ENCODE assay signal across 13 cellular contexts in genomic region chr15:79981861-79982455, GRCh38. TPM values are rescaled to one million over a fixed set of nuclear protein-coding genes. Genes with fewer than 3 reads are reported as not detected.
DNase-seq lines count a peak whose midpoint lies in the region; ATAC-seq and TF ChIP-seq lines count a peak whose summit lies in the region.
"Had no signal": no experiment of that assay in that cellular context is flagged by ENCODE, and none has a peak within 500 bp of the region (broad histone marks: within the 10 kb centered on the region; RNA-seq: fewer than 3 reads in every experiment).

No MANE protein-coding gene starts in this region.

- no peaks in the 10 kb centered on the region for H3K4me1 ChIP-seq in naive thymus-derived CD4-positive, alpha-beta T cell (ENCODE audit: control insufficient read depth in 2 of 2, insufficient read depth in 2 of 2, low read length in 2 of 2)
- H3K4me1 ChIP-seq in psoas muscle = no peaks in the 10 kb centered on the region

- peak overlapping the region in 1 of 9 donors; percentile 0 for H3K27ac Mint-ChIP-seq in naive thymus-derived CD4-positive, alpha-beta T cell
- H3K27ac Mint-ChIP-seq in CD4-positive, alpha-beta T cell = no peak overlapping the region
- H3K27ac Mint-ChIP-seq: HFFc6 had no signal

- H3K36me3 ChIP-seq in naive thymus-derived CD4-positive, alpha-beta T cell (ENCODE audit: control insufficient read depth in 2 of 3, insufficient read depth in 3 of 3, low read length in 3 of 3) = no peaks in the 10 kb centered on the region
- H3K36me3 ChIP-seq in psoas muscle (ENCODE audit: insufficient read depth in 1 of 2, low read depth in 1 of 2) (no peaks in the 10 kb centered on the region), WERI-Rb-1 (no peaks in the 10 kb centered on the region)

- no peak overlapping the region for H3K27ac ChIP-seq in naive thymus-derived CD4-positive, alpha-beta T cell (ENCODE audit: low read depth, low read length)
- no peak overlapping the region for H3K27ac ChIP-seq in CD4-positive, alpha-beta T cell (ENCODE audit: low read depth, low read length)
- H3K27ac ChIP-seq in psoas muscle (no peak overlapping the region), WERI-Rb-1 (no peak overlapping the region)
- H3K27ac ChIP-seq: PC-9 had no signal

- CTCF ChIA-PET in naive thymus-derived CD4-positive, alpha-beta T cell (lab: Charles Lee) = no interaction called here
- CTCF ChIA-PET in CD4-positive, alpha-beta T cell (lab: Charles Lee) = interaction anchor here (0.6 kb wide), 1 partner anchor 1866 kb away, joined by 3 read pairs; no protein-coding TSS in a partner anchor

- intact Hi-C loops in naive thymus-derived CD4-positive, alpha-beta T cell (cut with micrococcal nuclease) = no loop called here
- intact Hi-C loops in CD4-positive, alpha-beta T cell (cut with DNase I, micrococcal nuclease) = no loop called here
- intact Hi-C loops in psoas muscle (cut with DNase I) = no loop called here

- H3K9me3 Mint-ChIP-seq in naive thymus-derived CD4-positive, alpha-beta T cell = no peaks in the 10 kb centered on the region
- H3K9me3 Mint-ChIP-seq in CD4-positive, alpha-beta T cell = no peaks in the 10 kb centered on the region
- H3K9me3 Mint-ChIP-seq: HFFc6 had no signal

- no peak for TF ChIP-seq CTCF in CD4-positive, alpha-beta T cell (IDR thresholded peaks at IDR 0.05)
- TF ChIP-seq CTCF in psoas muscle (IDR thresholded peaks at IDR 0.05) = no peak
- TF ChIP-seq CTCF in WERI-Rb-1 (IDR thresholded peaks at IDR 0.05; ENCODE audit: low read depth, low read length) = no peak

- H3K4me3 Mint-ChIP-seq in naive thymus-derived CD4-positive, alpha-beta T cell = no peak overlapping the region
- no peak overlapping the region for H3K4me3 Mint-ChIP-seq in CD4-positive, alpha-beta T cell
- H3K4me3 Mint-ChIP-seq: HFFc6 had no signal

- no peaks in the 10 kb centered on the region for H3K36me3 Mint-ChIP-seq in naive thymus-derived CD4-positive, alpha-beta T cell
- H3K36me3 Mint-ChIP-seq in CD4-positive, alpha-beta T cell (ENCODE audit: low read depth) = no peaks in the 10 kb centered on the region

- peaks cover 0 to 11% (median 0%) of the 10 kb centered on the region in 7 donors for H3K4me1 Mint-ChIP-seq in naive thymus-derived CD4-positive, alpha-beta T cell
- H3K4me1 Mint-ChIP-seq in CD4-positive, alpha-beta T cell (ENCODE audit: low read depth) = no peaks in the 10 kb centered on the region

- no peaks in the 10 kb centered on the region for H3K9me3 ChIP-seq in naive thymus-derived CD4-positive, alpha-beta T cell (ENCODE audit: control insufficient read depth in 2 of 3, low read length in 3 of 3)
- H3K9me3 ChIP-seq in CD4-positive, alpha-beta T cell (ENCODE audit: control insufficient read depth, low read length) = no peaks in the 10 kb centered on the region
- H3K9me3 ChIP-seq in psoas muscle (no peaks in the 10 kb centered on the region), WERI-Rb-1 (ENCODE audit: severe bottlenecking) (no peaks in the 10 kb centered on the region)

- H3K4me3 ChIP-seq in naive thymus-derived CD4-positive, alpha-beta T cell (ENCODE audit: low read length) = no peak overlapping the region
- H3K4me3 ChIP-seq in psoas muscle (no peak overlapping the region), WERI-Rb-1 (ENCODE audit: low read depth, low read length) (no peak overlapping the region)
- H3K4me3 ChIP-seq: PC-9 had no signal

- no peaks in the 10 kb centered on the region for H3K27me3 Mint-ChIP-seq in naive thymus-derived CD4-positive, alpha-beta T cell
- no peaks in the 10 kb centered on the region for H3K27me3 Mint-ChIP-seq in CD4-positive, alpha-beta T cell

- no peaks in the 10 kb centered on the region for H3K27me3 ChIP-seq in naive thymus-derived CD4-positive, alpha-beta T cell (ENCODE audit: control insufficient read depth in 2 of 2, insufficient read depth in 2 of 2, low read length in 2 of 2)
- H3K27me3 ChIP-seq in CD4-positive, alpha-beta T cell (ENCODE audit: control insufficient read depth, insufficient read depth, low read length) = no peaks in the 10 kb centered on the region
- no peaks in the 10 kb centered on the region for H3K27me3 ChIP-seq in psoas muscle (ENCODE audit: insufficient read depth in 3 of 3, low read length in 2 of 3)
- H3K27me3 ChIP-seq in WERI-Rb-1 (ENCODE audit: insufficient read depth, low read depth, severe bottlenecking) = no peaks in the 10 kb centered on the region

- peak; percentile 43 for ATAC-seq in GM18498 (IDR thresholded peaks at IDR 0.05; ENCODE audit: unreplicated experiment)
- peak; percentile 34 for ATAC-seq in HG02571 (IDR thresholded peaks at IDR 0.05; ENCODE audit: unreplicated experiment)
- peak; percentile 40 for ATAC-seq in naive thymus-derived CD4-positive, alpha-beta T cell
- no peak for ATAC-seq in GM19023 (IDR thresholded peaks at IDR 0.05; ENCODE audit: unreplicated experiment)
- ATAC-seq in CD4-positive, alpha-beta T cell (ENCODE audit: poor library complexity) = no peak
- no peak for ATAC-seq in psoas muscle

- 56 to 66% (median 60%) methylated on average over 7 of the region's 7 CpGs for WGBS in psoas muscle, 3 donors

- DNase-seq in NCI-H774 (lab: John Stamatoyannopoulos, UW) (peak; percentile 44), psoas muscle (no peak), WERI-Rb-1 (no peak)
- DNase-seq in naive thymus-derived CD4-positive, alpha-beta T cell = no peak
- no peak for DNase-seq in CD4-positive, alpha-beta T cell
- DNase-seq: activated naive CD4-positive, alpha-beta T cell treated with anti-CD3 and anti-CD28 coated beads, Interleukin-2, amount 50 U/mL, for 16 hours; cortex of kidney; HFFc6; mammary epithelial cell; PC-9 had no signal

- POLR2A ChIA-PET in naive thymus-derived CD4-positive, alpha-beta T cell (lab: Charles Lee) = interaction anchor here (0.6 to 1.4 kb wide), 3 partner anchors 11 to 59 kb away, joined by 3 to 7 read pairs (median 3); partner anchors contain the start of gene BCL2A1
- POLR2A ChIA-PET in CD4-positive, alpha-beta T cell (lab: Charles Lee) = no interaction called here

RNA-seq across cellular contexts. Expression of gene BCL2A1, which starts 11.0 kb away (rescaled TPM):
- total RNA-seq in naive thymus-derived CD4-positive, alpha-beta T cell = 100 to 1,000 TPM in 1 of 5 experiments, 10 to 100 TPM in 4; 27.3 to 119 (median 31.0) TPM
- polyA plus RNA-seq in naive thymus-derived CD4-positive, alpha-beta T cell = 10 to 100 TPM; 28.1 to 29.4 TPM
- total RNA-seq in CD4-positive, alpha-beta T cell = 10 to 100 TPM; 18.7 to 20.0 TPM
- total RNA-seq in psoas muscle = 1 to 10 TPM in 3 of 4 donors, not detected in 1; 1.0 to 1.2 (median 1.1) TPM
- polyA plus RNA-seq in psoas muscle = 1 to 10 TPM in 1 of 3 donors, under 1 TPM in 2; 0.18 to 1.2 (median 0.25) TPM
- total RNA-seq: PC-9 had no signal

Comparison
In these comparisons a context has a peak if more than half of its experiments do, and no peak if none do; other contexts are left out.
1. ATAC-seq: peak in GM18498 (single experiment), HG02571 (single experiment) and naive thymus-derived CD4-positive, alpha-beta T cell (single experiment); none in GM19023 (single experiment), CD4-positive, alpha-beta T cell (single experiment) and psoas muscle (0 of 4).
2. RNA of gene BCL2A1, which starts 11.0 kb away (total RNA-seq): 27.3 to 119 TPM in naive thymus-derived CD4-positive, alpha-beta T cell and 18.7 to 20.0 TPM in CD4-positive, alpha-beta T cell; 1.0 to 1.2 TPM in psoas muscle; every median in the first group is over 4 times any median in the second.